In the genomic region with DNA sequence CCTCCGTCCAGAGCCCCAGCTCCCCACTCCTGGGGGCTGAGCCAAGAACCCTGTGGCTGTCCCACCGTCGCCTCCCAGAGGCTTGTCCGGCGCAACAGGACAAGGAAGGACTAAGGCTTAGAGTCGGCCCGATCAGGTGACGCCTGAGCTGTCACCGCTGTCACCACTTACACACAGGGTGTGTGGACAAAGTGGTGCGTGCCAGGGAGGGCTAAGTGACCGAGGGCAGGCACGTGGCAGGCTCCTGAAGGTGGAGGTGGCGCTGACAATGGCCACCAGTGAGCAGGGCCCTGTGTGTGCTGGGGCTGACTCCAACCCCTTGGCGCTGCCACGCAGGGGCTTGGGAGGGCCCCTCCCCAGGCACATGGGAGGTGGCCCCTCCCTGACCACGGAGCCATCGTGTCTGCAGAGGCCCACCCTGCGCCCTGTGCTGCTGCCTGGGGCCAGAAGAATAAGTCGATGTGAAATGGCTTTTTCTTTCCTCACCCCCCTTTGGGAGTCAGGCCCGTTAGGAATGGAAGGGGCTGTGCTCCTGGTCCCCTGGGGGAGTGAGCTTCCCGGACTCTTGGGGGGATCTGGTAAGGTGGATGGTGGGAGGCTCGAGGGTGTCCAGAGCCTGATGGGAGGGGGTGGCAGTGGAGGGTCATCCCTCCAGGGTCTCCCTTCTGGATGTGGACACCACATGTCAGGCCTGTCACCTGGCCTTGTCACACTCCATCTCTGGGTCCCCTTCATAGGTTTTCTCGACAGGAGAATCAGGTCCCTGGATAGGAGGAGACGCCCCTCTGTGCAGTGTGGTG, we compare ENCODE assay signal across 1 cellular context.
A peak's percentile ranks its signal among the peaks of the same experiment; 100 is the strongest.
TF ChIP-seq lines count a peak whose summit lies in the region.

No MANE protein-coding gene starts in this region.

TF ChIP-seq in HepG2, 621 proteins besides CTCF, POLR2A, EP300 and RAD21:
- TF ChIP-seq TGIF2 (CRISPR knock-in tag; IDR thresholded peaks at IDR 0.05) = 0 out of 2 replicates have a peak, but pooled peaks have one; percentile 52
- TF ChIP-seq SAP130 (CRISPR knock-in tag; IDR thresholded peaks at IDR 0.05; ENCODE audit: low read depth) = 0 out of 2 replicates have a peak, but pooled peaks have one; percentile 10
- TF ChIP-seq ATAD3A (CRISPR knock-in tag; IDR thresholded peaks at IDR 0.05) = no peak
- no peak for TF ChIP-seq BCL6 (CRISPR knock-in tag; IDR thresholded peaks at IDR 0.05)
- TF ChIP-seq ELF1 (CRISPR knock-in tag; IDR thresholded peaks at IDR 0.05) = no peak
- TF ChIP-seq ZNF687 (CRISPR knock-in tag; IDR thresholded peaks at IDR 0.05) = 0 out of 2 replicates have a peak, but pooled peaks have one; percentile 25
